In genomic region chr5:107391787-107392186, GRCh38 we compare ENCODE assay signal across 29 cellular contexts.
"Had no signal": no experiment of that assay in that cellular context is flagged by ENCODE, and none has a peak within 500 bp of the region (broad histone marks: within the 10 kb centered on the region; RNA-seq: fewer than 3 reads in every experiment).

No MANE protein-coding gene starts in this region.

- H3K9me3 ChIP-seq: ascending aorta, SJSA1, SK-N-SH had no signal

- H3K27me3 ChIP-seq: ascending aorta, cardiac muscle cell, SJSA1 had no signal

- ATAC-seq: activated CD8-positive, alpha-beta T cell treated with anti-CD3 and anti-CD28 coated beads, Interleukin-2, amount 10 ng/mL, durations not matched to agents 7 days and 5 days; Panc1 had no signal

- DNase-seq: activated CD4-positive, alpha-beta T cell treated with anti-CD3 and anti-CD28 coated beads, Interleukin-2, amount 10 ng/mL, durations not matched to agents 24 days and 14 days; activated CD4-positive, alpha-beta T cell treated with anti-CD3 and anti-CD28 coated beads, Interleukin-2, amount 50 U/mL, for 4 hours; activated CD8-positive, alpha-beta T cell treated with anti-CD3 and anti-CD28 coated beads, Interleukin-2, amount 10 ng/mL, durations not matched to agents 7 days and 5 days; activated gamma-delta T cell; activated naive CD4-positive, alpha-beta T cell treated with Interleukin-2 at 50 U/mL for 16 hours; activated naive CD8-positive, alpha-beta T cell treated with anti-CD3 and anti-CD28 coated beads, Interleukin-2, amount 10 ng/mL, durations not matched to agents 7 days and 5 days; activated T-cell treated with anti-CD3 and anti-CD28 coated beads, Interleukin-2, amount 50 U/mL, for 24 hours; amygdala; MM.1S; NCI-H1092; NCI-H1436 treated with DMSO at 0.1 percent for 48 hours; NCI-H1694 treated with DMSO at 0.1 percent for 48 hours; NCI-H2029; NCI-H345; NCI-H524 treated with DMSO at 0.1 percent for 48 hours; NK-92 treated with Interleukin-12 subunit alpha and Interleukin-12 subunit beta, amount 100 ng/mL, for 24 hours; OCI-M1; SHP77; SK-N-SH had no signal

- H3K4me1 ChIP-seq: ascending aorta had no signal

- H3K27ac Mint-ChIP-seq: activated CD4-positive, alpha-beta T cell treated with anti-CD3 and anti-CD28 coated beads, Interleukin-2, amount 10 ng/mL, durations not matched to agents 24 days and 14 days; activated CD8-positive, alpha-beta T cell treated with anti-CD3 and anti-CD28 coated beads, Interleukin-2, amount 10 ng/mL, durations not matched to agents 7 days and 5 days; activated naive CD4-positive, alpha-beta T cell treated with anti-CD3 and anti-CD28 coated beads, Interleukin-2, amount 50 U/mL, for 24 hours; activated naive CD8-positive, alpha-beta T cell treated with anti-CD3 and anti-CD28 coated beads, Interleukin-2, amount 10 ng/mL, durations not matched to agents 7 days and 5 days; activated T-cell treated with anti-CD3 and anti-CD28 coated beads, Interleukin-2, amount 50 U/mL, for 24 hours; activated T-helper 2 cell treated with anti-CD3 and anti-CD28 coated beads, Interferon-gamma antibody, Interleukin-2, Interleukin-4, amounts not matched to agents 10 μg/mL and 5 μg/mL and 100 μg/mL, durations not matched to agents 14 hours and 24 hours and 36 hours; T-helper 1 cell treated with Interleukin-12 subunit alpha and Interleukin-12 subunit beta and Interleukin-4 antibody, amounts not matched to agents 30 μg/mL and 1 μg/mL, for 36 hours; T-helper 2 cell treated with Interferon-gamma antibody and Interleukin-4, amounts not matched to agents 5 μg/mL and 100 μg/mL, for 36 hours had no signal

- H3K9me2 ChIP-seq: SK-N-SH had no signal

- H3K27me3 Mint-ChIP-seq: activated T-cell treated with anti-CD3 and anti-CD28 coated beads, Interleukin-2, amount 50 U/mL, for 24 hours; central memory CD8-positive, alpha-beta T cell had no signal

- FAIRE-seq: TTC549 had no signal

- H3K27ac ChIP-seq: ascending aorta, cardiac muscle cell, SJSA1 had no signal

- H3K36me3 Mint-ChIP-seq: activated naive CD4-positive, alpha-beta T cell treated with anti-CD3 and anti-CD28 coated beads, Interleukin-2, amount 50 U/mL, for 24 hours had no signal

- H3K4me3 Mint-ChIP-seq: activated CD4-positive, alpha-beta T cell treated with anti-CD3 and anti-CD28 coated beads, Interleukin-2, amount 10 ng/mL, durations not matched to agents 24 days and 14 days; activated CD8-positive, alpha-beta T cell treated with anti-CD3 and anti-CD28 coated beads, Interleukin-2, amount 10 ng/mL, durations not matched to agents 7 days and 5 days; activated naive CD4-positive, alpha-beta T cell treated with anti-CD3 and anti-CD28 coated beads, Interleukin-2, amount 50 U/mL, for 24 hours; activated naive CD8-positive, alpha-beta T cell treated with anti-CD3 and anti-CD28 coated beads, Interleukin-2, amount 10 ng/mL, durations not matched to agents 7 days and 5 days; activated T-cell treated with anti-CD3 and anti-CD28 coated beads, Interleukin-2, amount 50 U/mL, for 24 hours; central memory CD8-positive, alpha-beta T cell; T-helper 1 cell treated with Interleukin-12 subunit alpha and Interleukin-12 subunit beta and Interleukin-4 antibody, amounts not matched to agents 30 μg/mL and 1 μg/mL, for 36 hours; T-helper 2 cell treated with Interferon-gamma antibody and Interleukin-4, amounts not matched to agents 5 μg/mL and 100 μg/mL, for 36 hours had no signal

- H3K4me2 ChIP-seq: SK-N-SH had no signal

- H3K9me3 Mint-ChIP-seq: activated CD4-positive, alpha-beta T cell treated with anti-CD3 and anti-CD28 coated beads, Interleukin-2, amount 10 ng/mL, durations not matched to agents 24 days and 14 days; activated naive CD4-positive, alpha-beta T cell treated with anti-CD3 and anti-CD28 coated beads, Interleukin-2, amount 50 U/mL, for 24 hours; activated naive CD8-positive, alpha-beta T cell treated with anti-CD3 and anti-CD28 coated beads, Interleukin-2, amount 10 ng/mL, durations not matched to agents 7 days and 5 days; activated T-cell treated with anti-CD3 and anti-CD28 coated beads, Interleukin-2, amount 50 U/mL, for 24 hours; activated T-helper 2 cell treated with anti-CD3 and anti-CD28 coated beads, Interferon-gamma antibody, Interleukin-2, Interleukin-4, amounts not matched to agents 10 μg/mL and 5 μg/mL and 100 μg/mL, durations not matched to agents 14 hours and 24 hours and 36 hours; central memory CD8-positive, alpha-beta T cell; T-helper 1 cell treated with Interleukin-12 subunit alpha and Interleukin-12 subunit beta and Interleukin-4 antibody, amounts not matched to agents 30 μg/mL and 1 μg/mL, for 36 hours; T-helper 2 cell treated with Interferon-gamma antibody and Interleukin-4, amounts not matched to agents 5 μg/mL and 100 μg/mL, for 36 hours had no signal

- H3K36me3 ChIP-seq: ascending aorta, cardiac muscle cell, SJSA1 had no signal

- H3K4me3 ChIP-seq: ascending aorta, cardiac muscle cell, SJSA1 had no signal

- H3K9ac ChIP-seq: SK-N-SH had no signal
